ENCODE assay signal across 9 cellular contexts in genomic region chr2:192373754-192374153, GRCh38.
"Had no signal": no experiment of that assay in that cellular context is flagged by ENCODE, and none has a peak within 500 bp of the region (broad histone marks: within the 10 kb centered on the region; RNA-seq: fewer than 3 reads in every experiment).

No MANE protein-coding gene starts in this region.

- H3K27ac Mint-ChIP-seq: HFFc6, IgD-negative memory B cell had no signal

- H2AFZ ChIP-seq: GM23248 had no signal

- DNase-seq: GM23248, GOT3, H7, HFFc6 had no signal

- H3K4me3 ChIP-seq: GM23248, HAP-1 had no signal

- H3K27me3 Mint-ChIP-seq: IgD-negative memory B cell had no signal

- H3K4me3 Mint-ChIP-seq: HFFc6, IgD-negative memory B cell had no signal

- H3K36me3 ChIP-seq: HAP-1 had no signal

- ATAC-seq: HCT116, HepG2 had no signal

- H3K4me1 Mint-ChIP-seq: IgD-negative memory B cell had no signal

- H3K27ac ChIP-seq: GM23248, HL-60 had no signal

- H3K36me3 Mint-ChIP-seq: IgD-negative memory B cell had no signal

- H3K9me3 Mint-ChIP-seq: IgD-negative memory B cell had no signal

- H3K9ac ChIP-seq: GM23248 had no signal

- H3K9me3 ChIP-seq: HAP-1 had no signal
